24 cellular contexts compared by ENCODE assay signal in the genomic region with DNA sequence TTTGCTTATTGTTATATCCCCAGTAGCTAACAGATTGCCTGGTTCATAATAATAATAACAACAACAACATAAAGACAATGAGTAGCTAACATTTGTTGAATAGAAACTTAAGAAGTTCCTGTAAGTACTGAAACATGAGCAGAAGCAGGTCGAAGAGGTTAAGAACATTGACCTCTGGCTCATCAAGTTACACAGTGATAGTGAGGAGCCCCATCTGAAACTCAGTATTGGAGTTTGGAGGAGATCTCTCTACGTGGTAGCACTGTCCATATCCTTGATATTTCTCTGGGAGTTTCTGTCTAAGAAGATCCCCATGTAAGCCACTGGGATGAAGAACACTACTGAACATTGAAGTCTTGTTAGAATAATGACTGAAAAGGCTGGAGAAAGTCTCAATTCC.
DNase-seq lines count a peak whose midpoint lies in the region; ATAC-seq, FAIRE-seq and TF ChIP-seq lines count a peak whose summit lies in the region.
"Had no signal": no experiment of that assay in that cellular context is flagged by ENCODE, and none has a peak within 500 bp of the region (broad histone marks: within the 10 kb centered on the region; RNA-seq: fewer than 3 reads in every experiment).

No MANE protein-coding gene starts in this region.

- no peak overlapping the region for H3K18ac ChIP-seq in neuronal stem cell (ENCODE audit: low read length)

- no peak overlapping the region for H3K14ac ChIP-seq in neuronal stem cell (ENCODE audit: low read length)

- H2AFZ ChIP-seq in HCT116 (ENCODE audit: low read depth, low read length, poor library complexity, severe bottlenecking) (peak overlapping the region; percentile 56), astrocyte (ENCODE audit: low read depth, low read length) (no peak overlapping the region), keratinocyte (ENCODE audit: control insufficient read depth, low read length) (peak overlapping the region; percentile 6), neuronal stem cell (ENCODE audit: low read length) (peak overlapping the region; percentile 32)
- H2AFZ ChIP-seq: GM23248 had no signal

- no peaks in the 10 kb centered on the region for H3K9me2 ChIP-seq in HCT116 (ENCODE audit: insufficient read depth)

- no peak overlapping the region for H2BK120ac ChIP-seq in neuronal stem cell (ENCODE audit: low read depth, low read length)

- H3K4me3 ChIP-seq in HCT116 (replicated peaks in 1 of 2; ENCODE audit: low read depth in 1 of 2, low read length in 2 of 2) = no peak overlapping the region
- no peak overlapping the region for H3K4me3 ChIP-seq in astrocyte (ENCODE audit: insufficient read depth, low read depth, low read length)
- H3K4me3 ChIP-seq in keratinocyte (ENCODE audit: control insufficient read depth in 2 of 3, extremely low read depth in 1 of 3, insufficient read depth in 2 of 3, low read depth in 1 of 3, low read length in 3 of 3) = no peak overlapping the region
- H3K4me3 ChIP-seq in neuronal stem cell (ENCODE audit: low read length in 2 of 2) = no peak overlapping the region
- H3K4me3 ChIP-seq: BLaER1, GM23248 had no signal

- no peak overlapping the region for H4K91ac ChIP-seq in neuronal stem cell (ENCODE audit: low read depth, low read length, poor library complexity)

- H3K4ac ChIP-seq in neuronal stem cell (ENCODE audit: low read length) = no peak overlapping the region

- H2BK12ac ChIP-seq in neuronal stem cell (ENCODE audit: low read length) = no peak overlapping the region

- no TSS peak for BruUV-seq in HCT116 (replicated peaks; lab: Mats Ljungman, UMichigan)

- no peak overlapping the region for H3K4me3 Mint-ChIP-seq in astrocyte (ENCODE audit: unreplicated experiment)
- H3K4me3 Mint-ChIP-seq: B cell; CD4-positive, CD25-positive, alpha-beta regulatory T cell; CD8-positive, alpha-beta T cell had no signal

- H3K36me3 ChIP-seq in HCT116 (ENCODE audit: control insufficient read depth in 1 of 2, insufficient read depth in 2 of 2, low read length in 2 of 2) (no peaks in the 10 kb centered on the region), astrocyte (ENCODE audit: insufficient read depth, low read length) (no peaks in the 10 kb centered on the region), keratinocyte (ENCODE audit: control insufficient read depth in 2 of 2, extremely low read depth in 1 of 2, insufficient read depth in 2 of 2, low read length in 2 of 2) (no peaks in the 10 kb centered on the region), neuronal stem cell (replicated peaks in 1 of 2; ENCODE audit: control insufficient read depth in 2 of 2, insufficient read depth in 2 of 2, low read length in 2 of 2) (no peaks in the 10 kb centered on the region)
- H3K36me3 ChIP-seq: BLaER1 had no signal

- H3K79me2 ChIP-seq in HCT116 (ENCODE audit: insufficient read depth, low read length) (no peaks in the 10 kb centered on the region), astrocyte (ENCODE audit: insufficient read depth, low read length) (no peaks in the 10 kb centered on the region), keratinocyte (ENCODE audit: control insufficient read depth, insufficient read depth, low read length) (no peaks in the 10 kb centered on the region)

- RAD21 ChIA-PET in HCT116 (lab: Charles Lee; ENCODE audit: low non-redundant PET in 1 of 2, low total read pairs in 2 of 2, uncharacterized antibody in 2 of 2, unreplicated experiment in 2 of 2) = no interaction called here

- H4K8ac ChIP-seq in neuronal stem cell (ENCODE audit: low read depth, low read length) = no peak overlapping the region

- no peak overlapping the region for H2BK15ac ChIP-seq in neuronal stem cell (ENCODE audit: low read length)

- no peak overlapping the region for H2AK5ac ChIP-seq in neuronal stem cell (ENCODE audit: low read depth, low read length)

- CTCF ChIA-PET in HCT116 (lab: Charles Lee) = no interaction called here

- POLR2A ChIA-PET in HCT116 (lab: Charles Lee) = no interaction called here

- H3K4me2 ChIP-seq in HCT116 (ENCODE audit: low read length) (no peak overlapping the region), astrocyte (ENCODE audit: low read length) (no peak overlapping the region), keratinocyte (ENCODE audit: control insufficient read depth, extremely low read depth, insufficient read depth, low read depth, low read length) (no peak overlapping the region), neuronal stem cell (ENCODE audit: insufficient read depth, low read length, poor library complexity, severe bottlenecking) (no peak overlapping the region)
- H3K4me2 ChIP-seq: BLaER1 had no signal

- TF ChIP-seq POLR2A in HCT116 (IDR thresholded peaks at IDR 0.05; ENCODE audit: borderline replicate concordance, extremely low read depth, insufficient read depth, insufficient read length) = no peak

- H3K4me1 ChIP-seq in HCT116 (ENCODE audit: control insufficient read depth in 1 of 2, insufficient read depth in 2 of 2, low read length in 2 of 2) = no peaks in the 10 kb centered on the region
- no peaks in the 10 kb centered on the region for H3K4me1 ChIP-seq in astrocyte (ENCODE audit: insufficient read depth, low read length)
- no peaks in the 10 kb centered on the region for H3K4me1 ChIP-seq in keratinocyte (ENCODE audit: control insufficient read depth, extremely low read depth, insufficient read depth, low read length)
- H3K4me1 ChIP-seq in neuronal stem cell (ENCODE audit: control insufficient read depth in 2 of 2, insufficient read depth in 1 of 2, low read depth in 1 of 2, low read length in 2 of 2) = no peaks in the 10 kb centered on the region
- H3K4me1 ChIP-seq: BLaER1 had no signal

- FAIRE-seq in astrocyte (lab: Jason Lieb, UNC) (peak; percentile 77), keratinocyte (lab: Jason Lieb, UNC) (no peak)
- FAIRE-seq: A204.1, GM12891, GM18507, H1 had no signal

- H3K27ac Mint-ChIP-seq in astrocyte (ENCODE audit: unreplicated experiment) = no peak overlapping the region
- H3K27ac Mint-ChIP-seq: B cell; CD8-positive, alpha-beta T cell had no signal

- H3K23ac ChIP-seq in neuronal stem cell (ENCODE audit: low read depth, low read length, poor library complexity) = no peak overlapping the region

- peaks cover 5% of the 10 kb centered on the region for H3K4me1 Mint-ChIP-seq in astrocyte (ENCODE audit: low read depth, unreplicated experiment)
- H3K4me1 Mint-ChIP-seq: B cell; CD4-positive, CD25-positive, alpha-beta regulatory T cell had no signal

- H3K9me3 ChIP-seq in HCT116 (ENCODE audit: control insufficient read depth in 1 of 2, insufficient read depth in 1 of 2, low read depth in 1 of 2, low read length in 2 of 2) (no peaks in the 10 kb centered on the region), astrocyte (ENCODE audit: insufficient read depth, low read depth, low read length) (no peaks in the 10 kb centered on the region), keratinocyte (ENCODE audit: control insufficient read depth, low read depth, low read length) (no peaks in the 10 kb centered on the region), neuronal stem cell (replicated peaks in 1 of 2; ENCODE audit: control insufficient read depth in 2 of 2, insufficient read depth in 1 of 2, low read depth in 1 of 2, low read length in 2 of 2) (no peaks in the 10 kb centered on the region)
- H3K9me3 ChIP-seq: BLaER1 had no signal

- H3K9me3 Mint-ChIP-seq in astrocyte (ENCODE audit: unreplicated experiment) = peaks cover 4% of the 10 kb centered on the region
- H3K9me3 Mint-ChIP-seq: CD8-positive, alpha-beta T cell had no signal

- no peak for TF ChIP-seq RAD21 in HCT116 (IDR thresholded peaks at IDR 0.05; ENCODE audit: low read depth)

- H3K27me3 Mint-ChIP-seq in astrocyte (ENCODE audit: low read depth, unreplicated experiment) = no peaks in the 10 kb centered on the region
- H3K27me3 Mint-ChIP-seq: B cell; CD4-positive, CD25-positive, alpha-beta regulatory T cell had no signal

- H3K9ac ChIP-seq in HCT116 (ENCODE audit: low read length) (no peak overlapping the region), astrocyte (ENCODE audit: low read length) (no peak overlapping the region), keratinocyte (ENCODE audit: control insufficient read depth, extremely low read depth, insufficient read depth, low read length) (no peak overlapping the region), neuronal stem cell (ENCODE audit: low read depth, low read length, poor library complexity) (no peak overlapping the region)
- H3K9ac ChIP-seq: BLaER1, GM23248 had no signal

- ATAC-seq in HCT116 = no peak
- no peak for ATAC-seq in GM21515 (IDR thresholded peaks at IDR 0.05; ENCODE audit: unreplicated experiment)
- ATAC-seq: CD8-positive, alpha-beta T cell had no signal

- WGBS in neuronal stem cell (ENCODE audit: extremely low coverage in 2 of 2, insufficient read length in 2 of 2, insufficient replicate concordance in 1 of 2), 2 donors = no CpG with 5 or more reads among the region's 2 CpGs

- TF ChIP-seq CTCF in HCT116 (IDR thresholded peaks at IDR 0.05 in 2 of 3, conservative IDR thresholded peaks at IDR 0.05 in 1 of 3; ENCODE audit: borderline replicate concordance in 1 of 3, insufficient read depth in 1 of 3, low read depth in 2 of 3, low read length in 2 of 3) (no peak), astrocyte (IDR thresholded peaks at IDR 0.05; ENCODE audit: insufficient read depth, low read depth, low read length) (no peak), keratinocyte (optimal IDR thresholded peaks at IDR 0.05 in 1 of 3, IDR thresholded peaks at IDR 0.05 in 1 of 3, conservative IDR thresholded peaks at IDR 0.05 in 1 of 3; ENCODE audit: extremely low read depth in 1 of 3, insufficient read depth in 2 of 3, low read length in 3 of 3) (no peak)

- H3K36me3 Mint-ChIP-seq in astrocyte (ENCODE audit: low read depth, unreplicated experiment) = no peaks in the 10 kb centered on the region
- H3K36me3 Mint-ChIP-seq: CD4-positive, CD25-positive, alpha-beta regulatory T cell; CD8-positive, alpha-beta T cell had no signal

- intact Hi-C loops in HCT116 (cut with micrococcal nuclease) = no loop called here

- no peak for DNase-seq in HCT116 (ENCODE audit: low read depth, low spot score)
- DNase-seq in astrocyte (ENCODE audit: low read depth) = no peak
- DNase-seq in keratinocyte (ENCODE audit: low read depth, low spot score) = no peak
- DNase-seq in neuronal stem cell (ENCODE audit: low spot score) = no peak
- no peak for DNase-seq in NCI-H1417 (lab: John Stamatoyannopoulos, UW)
- DNase-seq in NCI-H1436 treated with DMSO at 0.1 percent for 48 hours (lab: John Stamatoyannopoulos, UW) = no peak
- DNase-seq: Calu3; CD4-positive, CD25-positive, alpha-beta regulatory T cell; CD8-positive, alpha-beta T cell; DMS53; DMS79 treated with DMSO at 0.1 percent for 48 hours; GF-D8; GM23248; H7; HCEC 1CT had no signal

- no peaks in the 10 kb centered on the region for H3K79me1 ChIP-seq in neuronal stem cell (ENCODE audit: low read depth, low read length)

- H4K20me1 ChIP-seq in HCT116 (ENCODE audit: insufficient read depth) (no peaks in the 10 kb centered on the region), astrocyte (ENCODE audit: insufficient read depth, low read length) (no peaks in the 10 kb centered on the region), keratinocyte (ENCODE audit: control insufficient read depth, extremely low read depth, insufficient read depth, low read length) (no peaks in the 10 kb centered on the region)
- H4K20me1 ChIP-seq: BLaER1 had no signal

- H3K27ac ChIP-seq in HCT116 (ENCODE audit: low read depth, low read length) (no peak overlapping the region), astrocyte (ENCODE audit: low read depth, low read length) (no peak overlapping the region), keratinocyte (ENCODE audit: control insufficient read depth, insufficient read depth, low read length) (no peak overlapping the region), neuronal stem cell (replicated peaks; ENCODE audit: low read length) (no peak overlapping the region)
- H3K27ac ChIP-seq: 22Rv1, BLaER1, C4-2B, GM23248 had no signal

- dilution Hi-C loops in keratinocyte (cut with MboI; ENCODE audit: extremely low pct_ligation_motif_present, low sequenced_read_pairs) = no loop called here

- no peak overlapping the region for H2BK5ac ChIP-seq in neuronal stem cell (ENCODE audit: low read length)

- no peaks in the 10 kb centered on the region for H3K9me1 ChIP-seq in keratinocyte (ENCODE audit: control insufficient read depth, extremely low read depth, insufficient read depth, low read length)

- H3K27me3 ChIP-seq in HCT116 (ENCODE audit: insufficient read depth, low read length) (no peaks in the 10 kb centered on the region), astrocyte (ENCODE audit: insufficient read depth, low read length) (no peaks in the 10 kb centered on the region), keratinocyte (ENCODE audit: control insufficient read depth, extremely low read depth, insufficient read depth, low read length) (no peaks in the 10 kb centered on the region), neuronal stem cell (ENCODE audit: control insufficient read depth in 3 of 3, insufficient read depth in 3 of 3, low read depth in 1 of 3, low read length in 3 of 3) (no peaks in the 10 kb centered on the region)
- H3K27me3 ChIP-seq: BLaER1 had no signal
